8 cellular contexts compared by ENCODE assay signal in genomic region chr20:47784599-47785320, GRCh38. TPM values are rescaled to one million over a fixed set of nuclear protein-coding genes. Genes with fewer than 3 reads are reported as not detected.
A peak's percentile ranks its signal among the peaks of the same experiment; 100 is the strongest.
DNase-seq lines count a peak whose midpoint lies in the region; ATAC-seq and TF ChIP-seq lines count a peak whose summit lies in the region.

No MANE protein-coding gene starts in this region.

- no peaks in the 10 kb centered on the region for H3K9me3 ChIP-seq in GM23248 (ENCODE audit: low read depth)
- no peaks in the 10 kb centered on the region for H3K9me3 ChIP-seq in fibroblast of lung (ENCODE audit: control insufficient read depth, insufficient read depth, low read depth, low read length)

- no peaks in the 10 kb centered on the region for H3F3A ChIP-seq in GM23248 (ENCODE audit: insufficient read depth)

- H3K27me3 ChIP-seq in GM23248 (replicated peaks; ENCODE audit: insufficient read depth), result peaks cover 55% of the 10 kb centered on the region
- H3K27me3 ChIP-seq in fibroblast of lung (ENCODE audit: control insufficient read depth, insufficient read depth, low read length), result peaks cover 29% of the 10 kb centered on the region

- peaks cover 11% of the 10 kb centered on the region for H3K36me3 Mint-ChIP-seq in nephron (ENCODE audit: low read depth)

- H3K79me2 ChIP-seq in GM23248 (ENCODE audit: insufficient read depth) (no peaks in the 10 kb centered on the region), fibroblast of lung (ENCODE audit: control insufficient read depth, insufficient read depth, low read length) (no peaks in the 10 kb centered on the region)

- H3K4me2 ChIP-seq in GM23248 (ENCODE audit: unreplicated experiment), result peak overlapping the region; percentile 86
- H3K4me2 ChIP-seq in fibroblast of lung (ENCODE audit: extremely low read depth, insufficient read depth, low read length), result peak overlapping the region; percentile 25

- peak in 1 of 2 donors; percentile 23 for TF ChIP-seq CTCF in fibroblast of lung (conservative IDR thresholded peaks at IDR 0.05 in 1 of 2, IDR thresholded peaks at IDR 0.05 in 1 of 2; ENCODE audit: low read depth in 1 of 2, low read length in 2 of 2)
- peak; percentile 25 to 34 (median 32) for TF ChIP-seq CTCF in nephron (IDR thresholded peaks at IDR 0.05; ENCODE audit: unreplicated experiment in 3 of 3)

- H3K4me1 ChIP-seq in GM23248 (ENCODE audit: insufficient read depth) (peaks cover 3% of the 10 kb centered on the region; the same call in 1 of the 2 replicates), fibroblast of lung (ENCODE audit: control insufficient read depth, extremely low read depth, insufficient read depth, low read length) (no peaks in the 10 kb centered on the region)

- H3K27ac ChIP-seq in GM23248 (no peak overlapping the region), fibroblast of lung (ENCODE audit: insufficient read depth, low read length) (no peak overlapping the region)

- H3K36me3 ChIP-seq in GM23248 (ENCODE audit: low read depth) (no peaks in the 10 kb centered on the region), fibroblast of lung (ENCODE audit: control insufficient read depth, insufficient read depth, low read length) (no peaks in the 10 kb centered on the region)

- H3K27me3 Mint-ChIP-seq in nephron (ENCODE audit: low read depth), result peaks cover 4% of the 10 kb centered on the region

- H3K4me3 Mint-ChIP-seq in nephron, result peak overlapping the region; percentile 91 to 96 (median 93)

- H2AFZ ChIP-seq in GM23248 (peak overlapping the region; percentile 64), fibroblast of lung (ENCODE audit: low read length) (no peak overlapping the region)

- ATAC-seq in HG03280 (IDR thresholded peaks at IDR 0.05; ENCODE audit: unreplicated experiment) (no peak), HG03135 (IDR thresholded peaks at IDR 0.05; ENCODE audit: unreplicated experiment) (no peak), GM18520 (IDR thresholded peaks at IDR 0.05; ENCODE audit: unreplicated experiment) (no peak)

- in situ Hi-C loops in GM23248 (cut with MboI), result loop anchor here (10.0 kb wide), 2 partner anchors 510 to 830 kb away; no protein-coding TSS in a partner anchor

- 1 to 2% methylated on average over 35 to 46 of the region's 69 CpGs for WGBS in GM23248 (ENCODE audit: low coverage in 1 of 2, low lambda C conversion rate in 2 of 2, missing lambda C conversion rate in 2 of 2), 2 experiments

- H3K4me3 ChIP-seq in GM23248, result peak overlapping the region; percentile 66
- H3K4me3 ChIP-seq in fibroblast of lung (replicated peaks in 1 of 4; ENCODE audit: control extremely low read depth in 1 of 4, insufficient read depth in 1 of 4, low read depth in 3 of 4, low read length in 4 of 4), result peak overlapping the region in 2 of 4 experiments; percentile 48 to 56

- H3K4me1 Mint-ChIP-seq in nephron, result peaks cover 71% of the 10 kb centered on the region

- peak overlapping the region; percentile 72 to 90 (median 88) for H3K27ac Mint-ChIP-seq in nephron

- H3K9me2 ChIP-seq in GM23248 (ENCODE audit: insufficient read depth), result no peaks in the 10 kb centered on the region

- no peaks in the 10 kb centered on the region for H3K9me3 Mint-ChIP-seq in nephron

- no peaks in the 10 kb centered on the region for H4K20me1 ChIP-seq in GM23248 (ENCODE audit: insufficient read depth)
- no peaks in the 10 kb centered on the region for H4K20me1 ChIP-seq in fibroblast of lung (ENCODE audit: control insufficient read depth, extremely low read depth, insufficient read depth, low read length)

- H3K9ac ChIP-seq in GM23248 (no peak overlapping the region), fibroblast of lung (ENCODE audit: insufficient read depth, low read length) (no peak overlapping the region)

- DNase-seq in GM23248 (peak; percentile 54), RPMI8226 (peak; percentile 29), fibroblast of lung (ENCODE audit: low read depth in 2 of 2) (peak; percentile 28 to 70), GF-D8 (lab: John Stamatoyannopoulos, UW) (no peak)

RNA-seq across cellular contexts. Expression of gene SULF2, which starts 0.5 kb away (rescaled TPM):
- 5.6 and 10.5 TPM in 2 replicates for total RNA-seq in GM23248 (2014; rRNA removed; shearing (Covaris generic))
- polyA plus RNA-seq in GM23248 (2016; fragmentation: Nextera tagmentation; extraction: Ambion mirVana), result 1.1 and 2.0 TPM in 2 replicates
- total RNA-seq in fibroblast of lung, result 9.6 and 28.0 TPM in 2 replicates
- 0.26 and 0.32 TPM in 2 replicates for polyA plus RNA-seq in fibroblast of lung
- 0.98 and 1.6 TPM in 2 replicates for polyA plus RNA-seq in fibroblast of lung (2012)
- polyA minus RNA-seq in fibroblast of lung (ENCODE audit: low replicate concordance), result 4.3 and 4.7 TPM in 2 replicates
